Comparison of ENCODE assay signal across 9 cellular contexts in the genomic region with DNA sequence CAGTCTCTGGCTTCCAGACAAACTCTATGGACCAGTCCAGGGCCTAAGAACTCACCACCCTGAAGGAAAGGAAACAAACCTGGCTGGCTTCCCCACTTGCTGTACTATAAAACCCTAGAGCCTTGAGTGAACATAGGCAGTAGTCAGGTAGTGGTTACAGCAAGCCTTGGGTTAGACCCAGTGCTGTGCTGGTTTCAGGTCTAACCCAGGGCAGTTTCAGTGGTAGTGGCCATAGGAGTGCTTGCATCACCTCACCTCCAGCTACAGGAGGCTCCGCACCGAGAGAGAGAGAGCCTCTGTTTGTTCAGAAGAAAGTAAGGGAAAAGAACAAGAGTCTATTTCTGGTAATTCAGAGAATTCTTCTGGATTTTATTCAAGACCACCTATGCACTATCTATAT.
"Had no signal": no experiment of that assay in that cellular context is flagged by ENCODE, and none has a peak within 500 bp of the region (broad histone marks: within the 10 kb centered on the region; RNA-seq: fewer than 3 reads in every experiment).

No MANE protein-coding gene starts in this region.

- H3K4me2 ChIP-seq: GM23338 had no signal

- H3K36me3 ChIP-seq: HAP-1 had no signal

- H3K9me3 ChIP-seq: HAP-1 had no signal

- H3K4me3 ChIP-seq: GM23248, GM23338, HAP-1 had no signal

- H3K4me3 Mint-ChIP-seq: GM23338, H9, HFFc6 had no signal

- DNase-seq: GM23248, GOT3, H7, H9, HCEC 1CT, HFFc6 had no signal

- H3K4me1 Mint-ChIP-seq: GM23338 had no signal

- H3K4me1 ChIP-seq: HAP-1 had no signal

- ATAC-seq: GM23338, HCT116 had no signal

- H3K27ac ChIP-seq: GM23248 had no signal

- H3K9ac ChIP-seq: GM23248 had no signal

- H3K27ac Mint-ChIP-seq: GM23338, HFFc6 had no signal

- H2AFZ ChIP-seq: GM23248, GM23338 had no signal
